Comparison of ENCODE assay signal across 23 cellular contexts in genomic region chr19:6719540-6719861, GRCh38. TPM values are rescaled to one million over a fixed set of nuclear protein-coding genes. Genes with fewer than 3 reads are reported as not detected.
DNase-seq lines count a peak whose midpoint lies in the region; ATAC-seq, FAIRE-seq and TF ChIP-seq lines count a peak whose summit lies in the region.
"Had no signal": no experiment of that assay in that cellular context is flagged by ENCODE, and none has a peak within 500 bp of the region (broad histone marks: within the 10 kb centered on the region; RNA-seq: fewer than 3 reads in every experiment).

No MANE protein-coding gene starts in this region.

- no peak overlapping the region for H4K5ac ChIP-seq in H1 (ENCODE audit: insufficient read length, low read depth, low read length)

- H3K4me1 ChIP-seq in left ventricle myocardium inferior (no peaks in the 10 kb centered on the region), H1 (replicated peaks in 1 of 4; ENCODE audit: control insufficient read depth in 3 of 4, insufficient read depth in 4 of 4, low read length in 3 of 4) (peaks cover 0 to 12% (median 5%) of the 10 kb centered on the region in 4 experiments; a peak in 4 of 7 replicates), muscle layer of duodenum (ENCODE audit: control insufficient read depth in 1 of 2, insufficient read depth in 2 of 2, low read length in 2 of 2) (no peaks in the 10 kb centered on the region), upper lobe of right lung (peaks cover 32% of the 10 kb centered on the region)

- no peak overlapping the region for H3K9ac ChIP-seq in H1 (replicated peaks in 1 of 4; ENCODE audit: extremely low read depth in 1 of 4, low read depth in 3 of 4, low read length in 3 of 4)

- peak overlapping the region; percentile 90; the same call in 1 of the 2 replicates for H2BK12ac ChIP-seq in H1 (ENCODE audit: low read depth, low read length)

- H3K4me3 ChIP-seq in left ventricle myocardium inferior (peak overlapping the region; percentile 58), H1 (ENCODE audit: extremely low read depth in 1 of 4, insufficient read depth in 2 of 4, low read depth in 3 of 4, low read length in 4 of 4) (no peak overlapping the region), muscle layer of duodenum (ENCODE audit: low read depth in 1 of 2, low read length in 2 of 2) (peak overlapping the region; percentile 53 to 54), upper lobe of right lung (peak overlapping the region; percentile 49)

- H3K27ac ChIP-seq in left ventricle myocardium inferior (replicated peaks) (peak overlapping the region; percentile 61), H1 (ENCODE audit: low read depth, low read length) (no peak overlapping the region), muscle layer of duodenum (ENCODE audit: low read length) (no peak overlapping the region), upper lobe of right lung (no peak overlapping the region)
- H3K27ac ChIP-seq: C4-2B, foreskin keratinocyte, neutrophil had no signal

- TF ChIP-seq POLR2A in H1 (IDR thresholded peaks at IDR 0.05; ENCODE audit: control extremely low read depth in 1 of 2, low read depth in 2 of 2, low read length in 2 of 2) = no peak

- H2BK20ac ChIP-seq in H1 (ENCODE audit: low read length) = no peak overlapping the region

- no peak for TF ChIP-seq RAD21 in H1 (IDR thresholded peaks at IDR 0.05 in 1 of 2, conservative IDR thresholded peaks at IDR 0.05 in 1 of 2; ENCODE audit: low read depth in 2 of 2, low read length in 2 of 2)

- H3K9me3 ChIP-seq in left ventricle myocardium inferior (replicated peaks) (no peaks in the 10 kb centered on the region), H1 (ENCODE audit: insufficient read depth in 2 of 2, low read depth in 1 of 2, low read length in 1 of 2) (no peaks in the 10 kb centered on the region), muscle layer of duodenum (ENCODE audit: control insufficient read depth in 1 of 2, low read length in 2 of 2) (no peaks in the 10 kb centered on the region), upper lobe of right lung (no peaks in the 10 kb centered on the region)
- H3K9me3 ChIP-seq: neutrophil had no signal

- H2BK15ac ChIP-seq in H1 (ENCODE audit: low read length) = peak overlapping the region; percentile 53; the same call in 1 of the 2 replicates

- H4K91ac ChIP-seq in H1 (replicated peaks; ENCODE audit: insufficient read length, low read length) = peak overlapping the region; percentile 49

- H4K20me1 ChIP-seq in H1 (replicated peaks in 1 of 2; ENCODE audit: control insufficient read depth in 1 of 2, insufficient read depth in 2 of 2, low read length in 2 of 2) = peaks cover 0 to 6% of the 10 kb centered on the region in 2 experiments

- intact Hi-C loops in left ventricle myocardium inferior (cut with micrococcal nuclease) = no loop called here
- intact Hi-C loops in cardiac septum (cut with DNase I) = no loop called here
- intact Hi-C loops in upper lobe of right lung (cut with DNase I) = no loop called here

- DNase-seq in left ventricle myocardium inferior (no peak), cardiac septum (ENCODE audit: low spot score) (no peak), H1 (ENCODE audit: low read depth in 1 of 2, low spot score in 2 of 2) (no peak), upper lobe of right lung (no peak), D721Med (ENCODE audit: insufficient read length, low spot score) (no peak)
- DNase-seq: activated T-cell treated with anti-CD3 and anti-CD28 coated beads, Interleukin-2, amount 50 U/mL, for 4 hours; DMS153; foreskin keratinocyte; GDM1; MM.1S; NCI-H2227 treated with DMSO at 0.1 percent for 48 hours; NCI-H774 had no signal

- no peaks in the 10 kb centered on the region for H3K79me1 ChIP-seq in H1 (ENCODE audit: low read depth, low read length)

- no peak overlapping the region for H3K4me2 ChIP-seq in H1 (ENCODE audit: insufficient read depth in 1 of 2, low read depth in 2 of 2, low read length in 2 of 2)

- H2AFZ ChIP-seq in H1 (ENCODE audit: low read length) = no peak overlapping the region

- no peak overlapping the region for H3K4ac ChIP-seq in H1 (replicated peaks; ENCODE audit: insufficient read length, low read depth, low read length)

- no peak overlapping the region for H2AK5ac ChIP-seq in H1 (ENCODE audit: low read depth, low read length)

- no peak overlapping the region for H3K23ac ChIP-seq in H1 (ENCODE audit: insufficient read length)

- CTCF ChIA-PET in H1 (lab: Charles Lee; ENCODE audit: partially characterized antibody) = interaction anchor here (7.2 kb wide), 1 partner anchor 18 kb away, joined by 31 read pairs; the partner anchor contains the start of gene GPR108

- H3K14ac ChIP-seq in H1 (ENCODE audit: insufficient read length) = no peak overlapping the region

- TF ChIP-seq CTCF in left ventricle myocardium inferior (IDR thresholded peaks at IDR 0.05; ENCODE audit: borderline replicate concordance) (no peak), H1 (IDR thresholded peaks at IDR 0.05; ENCODE audit: control extremely low read depth in 1 of 3, insufficient read depth in 1 of 3, low read depth in 1 of 3, low read length in 3 of 3) (no peak), upper lobe of right lung (IDR thresholded peaks at IDR 0.05) (no peak), D721Med (IDR thresholded peaks at IDR 0.05; ENCODE audit: insufficient read depth, missing control alignments) (no peak)

- no peak overlapping the region for H3K56ac ChIP-seq in H1 (replicated peaks; ENCODE audit: insufficient read length, low read depth, low read length)

- TF ChIP-seq EP300 in H1 (IDR thresholded peaks at IDR 0.05; ENCODE audit: borderline replicate concordance in 1 of 2, low read depth in 2 of 2, low read length in 2 of 2) = no peak

- no peaks in the 10 kb centered on the region; a peak in 1 of 4 replicates for H3K79me2 ChIP-seq in H1 (ENCODE audit: control insufficient read depth in 1 of 2, insufficient read depth in 2 of 2, low read length in 2 of 2)

- H3K36me3 ChIP-seq in left ventricle myocardium inferior (no peaks in the 10 kb centered on the region), H1 (ENCODE audit: control insufficient read depth in 2 of 4, insufficient read depth in 4 of 4, low read length in 3 of 4) (no peaks in the 10 kb centered on the region; a peak in 1 of 8 replicates), muscle layer of duodenum (ENCODE audit: control insufficient read depth in 1 of 2, insufficient read depth in 2 of 2, low read length in 2 of 2) (peaks cover 0 to 3% of the 10 kb centered on the region in 2 donors), upper lobe of right lung (peaks cover 8% of the 10 kb centered on the region)
- H3K36me3 ChIP-seq: neutrophil had no signal

- H3K18ac ChIP-seq in H1 (ENCODE audit: extremely low read depth, low read length) = no peak overlapping the region

- no peak for ATAC-seq in upper lobe of right lung
- ATAC-seq in GM18861 (IDR thresholded peaks at IDR 0.05; ENCODE audit: unreplicated experiment) = no peak
- ATAC-seq in GM21367 (IDR thresholded peaks at IDR 0.05; ENCODE audit: unreplicated experiment) = no peak
- ATAC-seq: sciatic nerve; stimulated activated naive CD8-positive, alpha-beta T cell treated with anti-CD3 and anti-CD28 coated beads, Interleukin-15, Interleukin-2, amounts not matched to agents 100 U/mL and 50 U/mL, for 24 hours had no signal

- H3K27me3 ChIP-seq in left ventricle myocardium inferior (ENCODE audit: low read depth) (peaks cover 70% of the 10 kb centered on the region), H1 (replicated peaks in 1 of 4; ENCODE audit: control insufficient read depth in 3 of 4, extremely low read depth in 1 of 4, insufficient read depth in 3 of 4, low read length in 3 of 4) (no peaks in the 10 kb centered on the region; a peak in 1 of 7 replicates), muscle layer of duodenum (ENCODE audit: low read depth, low read length) (no peaks in the 10 kb centered on the region), upper lobe of right lung (no peaks in the 10 kb centered on the region)
- H3K27me3 ChIP-seq: foreskin keratinocyte had no signal

- H3K23me2 ChIP-seq in H1 (ENCODE audit: low read depth, low read length) = peaks cover 10% of the 10 kb centered on the region

- no peak overlapping the region for H2BK120ac ChIP-seq in H1 (replicated peaks; ENCODE audit: low read depth, low read length)

- H2BK5ac ChIP-seq in H1 (ENCODE audit: low read depth, low read length) = peak overlapping the region; percentile 3; the same call in 1 of the 2 replicates

- 93 to 100% methylated on average over 2 to 6 of the region's 6 CpGs for WGBS in H1 (ENCODE audit: extremely low coverage in 1 of 2, insufficient coverage in 1 of 2, insufficient read length in 1 of 2, insufficient replicate concordance in 2 of 2, low coverage in 1 of 2, low lambda C conversion rate in 2 of 2, missing lambda C conversion rate in 1 of 2), 2 experiments

- FAIRE-seq in H1 (lab: Jason Lieb, UNC) (no peak), D721Med (lab: Jason Lieb, UNC) (no peak)
- FAIRE-seq: endometrium, urothelium cell line had no signal

- POLR2A ChIA-PET in H1 (lab: Charles Lee; ENCODE audit: partially characterized antibody) = no interaction called here

- no peak overlapping the region for H4K8ac ChIP-seq in H1 (ENCODE audit: extremely low read depth, insufficient read depth, low read length)

RNA-seq across cellular contexts. Expression of gene C3, which starts 0.9 kb away (rescaled TPM):
- total RNA-seq in left ventricle myocardium inferior = 133 TPM
- 50.6 TPM for total RNA-seq in cardiac septum
- total RNA-seq in H1 (2021; fragmentation: NEBNext Ultra II Directional; extraction: Animal tissue kit (Norgen Biotek cat#: 25700)) = 4.2 and 6.4 TPM in 2 replicates
- polyA plus RNA-seq in H1 (2011; rRNA removed) = 12.8 and 16.6 TPM in 2 replicates
- 16.0 TPM for polyA plus RNA-seq in H1 (2011; cell fraction: cytosol; rRNA removed)
- 34.2 TPM for polyA plus RNA-seq in H1 (2011; cell fraction: nucleus; rRNA removed)
- 11.3 to 16.8 TPM (median 13.0 TPM) in 4 replicates for polyA plus RNA-seq in H1 (2012, experiment 1 of 2)
- polyA plus RNA-seq in H1 (2012, experiment 2 of 2) = 13.6 TPM
- polyA plus RNA-seq in H1 (2013, experiment 1 of 2) = 22.5 TPM
- 24.4 TPM for polyA plus RNA-seq in H1 (2013, experiment 2 of 2)
- 16.2 and 28.8 TPM in 2 replicates for polyA minus RNA-seq in H1 (2011; rRNA and poly(A)+ RNA removed)
- 31.9 TPM for polyA minus RNA-seq in H1 (2011; cell fraction: cytosol; rRNA and poly(A)+ RNA removed)
- 33.2 TPM for polyA minus RNA-seq in H1 (2011; cell fraction: nucleus; rRNA and poly(A)+ RNA removed)
- 1,129 TPM for total RNA-seq in upper lobe of right lung

RNA-seq across cellular contexts. Expression of gene GPR108, which starts 17.9 kb away (rescaled TPM):
- total RNA-seq in left ventricle myocardium inferior = 22.4 TPM
- total RNA-seq in cardiac septum = 22.5 TPM
- total RNA-seq in H1 (2021; fragmentation: NEBNext Ultra II Directional; extraction: Animal tissue kit (Norgen Biotek cat#: 25700)) = 34.9 and 35.3 TPM in 2 replicates
- polyA plus RNA-seq in H1 (2011; rRNA removed) = 46.0 and 63.9 TPM in 2 replicates
- 52.1 TPM for polyA plus RNA-seq in H1 (2011; cell fraction: cytosol; rRNA removed)
- 160 TPM for polyA plus RNA-seq in H1 (2011; cell fraction: nucleus; rRNA removed)
- polyA plus RNA-seq in H1 (2012, experiment 1 of 2) = 35.3 to 46.7 TPM (median 38.7 TPM) in 4 replicates
- 36.3 TPM for polyA plus RNA-seq in H1 (2012, experiment 2 of 2)
- 47.8 TPM for polyA plus RNA-seq in H1 (2013, experiment 1 of 2)
- polyA plus RNA-seq in H1 (2013, experiment 2 of 2) = 49.9 TPM
- polyA minus RNA-seq in H1 (2011; rRNA and poly(A)+ RNA removed) = 30.4 and 47.5 TPM in 2 replicates
- polyA minus RNA-seq in H1 (2011; cell fraction: cytosol; rRNA and poly(A)+ RNA removed) = 15.0 TPM
- 23.3 TPM for polyA minus RNA-seq in H1 (2011; cell fraction: nucleus; rRNA and poly(A)+ RNA removed)
- total RNA-seq in upper lobe of right lung = 81.2 TPM

RNA-seq across cellular contexts. Expression of gene TRIP10, which starts 20.0 kb away (rescaled TPM):
- total RNA-seq in left ventricle myocardium inferior = 133 TPM
- 86.1 TPM for total RNA-seq in cardiac septum
- total RNA-seq in H1 (2021; fragmentation: NEBNext Ultra II Directional; extraction: Animal tissue kit (Norgen Biotek cat#: 25700)) = 69.3 and 69.5 TPM in 2 replicates
- polyA plus RNA-seq in H1 (2011; rRNA removed) = 27.8 and 38.0 TPM in 2 replicates
- 46.0 TPM for polyA plus RNA-seq in H1 (2011; cell fraction: cytosol; rRNA removed)
- 69.9 TPM for polyA plus RNA-seq in H1 (2011; cell fraction: nucleus; rRNA removed)
- 66.1 to 83.1 TPM (median 77.4 TPM) in 4 replicates for polyA plus RNA-seq in H1 (2012, experiment 1 of 2)
- polyA plus RNA-seq in H1 (2012, experiment 2 of 2) = 58.7 TPM
- 63.3 TPM for polyA plus RNA-seq in H1 (2013, experiment 1 of 2)
- 64.1 TPM for polyA plus RNA-seq in H1 (2013, experiment 2 of 2)
- 23.1 and 26.9 TPM in 2 replicates for polyA minus RNA-seq in H1 (2011; rRNA and poly(A)+ RNA removed)
- polyA minus RNA-seq in H1 (2011; cell fraction: cytosol; rRNA and poly(A)+ RNA removed) = 28.1 TPM
- 24.9 TPM for polyA minus RNA-seq in H1 (2011; cell fraction: nucleus; rRNA and poly(A)+ RNA removed)
- 88.1 TPM for total RNA-seq in upper lobe of right lung

RNA-seq across cellular contexts. Expression of gene SH2D3A, which starts 47.7 kb away (rescaled TPM):
- total RNA-seq in left ventricle myocardium inferior (0.14 TPM), cardiac septum (0.40 TPM), upper lobe of right lung (26.0 TPM)
- total RNA-seq in H1 (2021; fragmentation: NEBNext Ultra II Directional; extraction: Animal tissue kit (Norgen Biotek cat#: 25700)) = 20.0 and 22.1 TPM in 2 replicates
- polyA plus RNA-seq in H1 (2011; rRNA removed) = 14.5 and 22.8 TPM in 2 replicates
- 18.8 TPM for polyA plus RNA-seq in H1 (2011; cell fraction: cytosol; rRNA removed)
- 34.1 TPM for polyA plus RNA-seq in H1 (2011; cell fraction: nucleus; rRNA removed)
- polyA plus RNA-seq in H1 (2012, experiment 1 of 2) = 12.6 to 18.8 TPM (median 17.6 TPM) in 4 replicates
- polyA plus RNA-seq in H1 (2012, experiment 2 of 2) = 15.0 TPM
- polyA plus RNA-seq in H1 (2013, experiment 1 of 2) = 32.0 TPM
- 29.0 TPM for polyA plus RNA-seq in H1 (2013, experiment 2 of 2)
- polyA minus RNA-seq in H1 (2011; rRNA and poly(A)+ RNA removed) = 6.1 and 7.2 TPM in 2 replicates
- 9.0 TPM for polyA minus RNA-seq in H1 (2011; cell fraction: cytosol; rRNA and poly(A)+ RNA removed)
- 11.2 TPM for polyA minus RNA-seq in H1 (2011; cell fraction: nucleus; rRNA and poly(A)+ RNA removed)

RNA-seq across cellular contexts. Expression of gene TNFSF14, which starts 49.5 kb away (rescaled TPM):
- 0.30 TPM for total RNA-seq in left ventricle myocardium inferior
- 0.35 TPM for total RNA-seq in cardiac septum
- total RNA-seq in H1 (2021; fragmentation: NEBNext Ultra II Directional; extraction: Animal tissue kit (Norgen Biotek cat#: 25700)) = not detected in 2 replicates
- 0.03 TPM in 1 of 2 replicates, not detected in the other for polyA plus RNA-seq in H1 (2011; rRNA removed)
- polyA plus RNA-seq in H1 (2011; cell fraction: cytosol; rRNA removed) = 0.03 TPM
- polyA plus RNA-seq in H1 (2011; cell fraction: nucleus; rRNA removed) = not detected
- polyA plus RNA-seq in H1 (2012, experiment 1 of 2) = 0.06 TPM in 1 of 4 replicates, not detected in the others
- polyA plus RNA-seq in H1 (2012, experiment 2 of 2) = not detected
- polyA plus RNA-seq in H1 (2013, experiment 1 of 2) = 0.02 TPM
- not detected for polyA plus RNA-seq in H1 (2013, experiment 2 of 2)
- not detected in 2 replicates for polyA minus RNA-seq in H1 (2011; rRNA and poly(A)+ RNA removed)
- polyA minus RNA-seq in H1 (2011; cell fraction: cytosol; rRNA and poly(A)+ RNA removed) = not detected
- polyA minus RNA-seq in H1 (2011; cell fraction: nucleus; rRNA and poly(A)+ RNA removed) = not detected
- 4.4 TPM for total RNA-seq in upper lobe of right lung
- total RNA-seq: A673, foreskin keratinocyte, kidney epithelial cell had no signal
- polyA plus RNA-seq: foreskin keratinocyte had no signal

Comparison
In these comparisons a context has a peak if more than half of its experiments do, and no peak if none do; other contexts are left out.
1. H3K4me3 ChIP-seq: peak in left ventricle myocardium inferior (single experiment), muscle layer of duodenum (2 of 2) and upper lobe of right lung (single experiment); none in H1 (0 of 4).